In genomic region chr1:156642265-156643185, GRCh38 we compare ENCODE assay signal across 1 cellular context.
TF ChIP-seq lines count a peak whose summit lies in the region.

No MANE protein-coding gene starts in this region.

TF ChIP-seq in HCT116, 20 proteins besides CTCF, POLR2A, EP300 and RAD21 (continued from another document):
- TF ChIP-seq, protein P1, sequence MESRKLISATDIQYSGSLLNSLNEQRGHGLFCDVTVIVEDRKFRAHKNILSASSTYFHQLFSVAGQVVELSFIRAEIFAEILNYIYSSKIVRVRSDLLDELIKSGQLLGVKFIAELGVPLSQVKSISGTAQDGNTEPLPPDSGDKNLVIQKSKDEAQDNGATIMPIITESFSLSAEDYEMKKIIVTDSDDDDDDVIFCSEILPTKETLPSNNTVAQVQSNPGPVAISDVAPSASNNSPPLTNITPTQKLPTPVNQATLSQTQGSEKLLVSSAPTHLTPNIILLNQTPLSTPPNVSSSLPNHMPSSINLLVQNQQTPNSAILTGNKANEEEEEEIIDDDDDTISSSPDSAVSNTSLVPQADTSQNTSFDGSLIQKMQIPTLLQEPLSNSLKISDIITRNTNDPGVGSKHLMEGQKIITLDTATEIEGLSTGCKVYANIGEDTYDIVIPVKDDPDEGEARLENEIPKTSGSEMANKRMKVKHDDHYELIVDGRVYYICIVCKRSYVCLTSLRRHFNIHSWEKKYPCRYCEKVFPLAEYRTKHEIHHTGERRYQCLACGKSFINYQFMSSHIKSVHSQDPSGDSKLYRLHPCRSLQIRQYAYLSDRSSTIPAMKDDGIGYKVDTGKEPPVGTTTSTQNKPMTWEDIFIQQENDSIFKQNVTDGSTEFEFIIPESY (IDR thresholded peaks at IDR 0.05; ENCODE audit: extremely low read depth, insufficient replicate concordance, low read length): no peak
- no peak for TF ChIP-seq ELF1 (IDR thresholded peaks at IDR 0.05; ENCODE audit: borderline replicate concordance, low read depth)
